20 cellular contexts compared by ENCODE assay signal in the genomic region with DNA sequence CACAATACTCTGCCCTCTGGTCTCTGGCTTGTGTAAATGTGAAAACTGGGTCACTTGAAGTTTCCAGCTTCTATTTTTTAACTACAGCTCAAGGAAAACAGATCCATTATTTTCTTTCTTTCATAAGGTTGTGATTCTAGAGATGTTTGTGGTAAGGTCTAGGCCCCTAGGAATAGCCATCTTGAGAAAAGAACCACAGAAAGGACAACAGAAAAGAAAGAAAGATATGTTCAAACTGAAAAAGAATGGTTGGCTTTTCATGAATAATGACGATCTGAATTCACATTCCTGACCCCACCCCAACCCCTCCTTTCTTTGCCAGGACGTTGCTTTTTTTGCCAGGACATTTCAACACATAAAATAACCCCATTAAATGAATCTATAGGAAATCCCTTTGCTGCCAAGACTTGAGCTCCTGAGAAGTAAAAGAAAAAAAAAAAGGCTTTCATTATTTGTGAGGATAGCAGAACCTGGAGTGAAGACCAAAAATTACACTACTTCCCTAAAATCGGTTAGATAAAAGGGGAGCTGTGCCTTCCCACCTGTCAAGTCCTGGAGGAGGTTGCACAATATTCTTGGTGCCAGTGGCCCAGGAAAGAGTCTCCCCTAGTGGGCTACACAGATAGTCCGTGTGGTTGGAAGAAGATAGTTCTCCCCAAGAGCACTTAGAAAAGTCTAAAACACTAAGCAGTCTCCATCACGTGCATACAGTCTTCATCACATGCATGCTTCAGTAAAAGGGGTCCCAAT.
DNase-seq lines count a peak whose midpoint lies in the region; ATAC-seq and TF ChIP-seq lines count a peak whose summit lies in the region.
"Had no signal": no experiment of that assay in that cellular context is flagged by ENCODE, and none has a peak within 500 bp of the region (broad histone marks: within the 10 kb centered on the region; RNA-seq: fewer than 3 reads in every experiment).

No MANE protein-coding gene starts in this region.

- DNase-seq in GM04503 (ENCODE audit: low read depth) (peak; percentile 10), astrocyte of the spinal cord (ENCODE audit: low read depth, low spot score) (peak; percentile 65), fibroblast of peridontal ligament (ENCODE audit: extremely low read depth) (peak; percentile 89), skeletal muscle cell (ENCODE audit: low read depth) (peak; percentile 64), mesenchymal stem cell (no peak), D341Med (ENCODE audit: low spot score) (no peak)
- no peak for DNase-seq in stimulated activated naive CD8-positive, alpha-beta T cell treated with anti-CD3 and anti-CD28 coated beads, Interleukin-15, amount 100 ng/mL, for 72 hours
- DNase-seq: activated CD4-positive, alpha-beta T cell treated with anti-CD3 and anti-CD28 coated beads, Interleukin-2, amount 50 U/mL, for 48 hours; activated naive CD4-positive, alpha-beta T cell treated with Interleukin-2 at 50 U/mL for 16 hours; AML-193; COR-L47; effector CD8-positive, alpha-beta T cell; foreskin fibroblast; Kasumi-1; NCI-H2171; SJCRH30; stimulated activated naive CD4-positive, alpha-beta T cell had no signal

- in situ Hi-C loops in astrocyte of the spinal cord (cut with HindIII; ENCODE audit: low sequenced_read_pairs), result no loop called here

- TF ChIP-seq CTCF in astrocyte of the spinal cord (IDR thresholded peaks at IDR 0.05; ENCODE audit: low read depth, low read length), result no peak

- no peak overlapping the region for H3K23ac ChIP-seq in mesenchymal stem cell (ENCODE audit: low read length in 2 of 2)

- no peaks in the 10 kb centered on the region for H3K36me3 ChIP-seq in mesenchymal stem cell (ENCODE audit: control insufficient read depth in 1 of 2, insufficient read depth in 2 of 2, low read depth in 1 of 2, low read length in 2 of 2)
- H3K36me3 ChIP-seq: neutrophil, SJCRH30 had no signal

- no peak overlapping the region for H3K14ac ChIP-seq in mesenchymal stem cell (ENCODE audit: low read length in 2 of 2)

- no peaks in the 10 kb centered on the region for H3K27me3 Mint-ChIP-seq in stimulated activated naive CD8-positive, alpha-beta T cell treated with anti-CD3 and anti-CD28 coated beads, Interleukin-15, amount 100 ng/mL, for 72 hours

- ATAC-seq in GM21447 (IDR thresholded peaks at IDR 0.05; ENCODE audit: unreplicated experiment), result no peak
- ATAC-seq in stimulated activated naive CD8-positive, alpha-beta T cell treated with anti-CD3 and anti-CD28 coated beads, Interleukin-15, amount 100 ng/mL, for 72 hours, result no peak
- ATAC-seq: GM12878 had no signal

- 79% methylated on average over 5 of the region's 5 CpGs for WGBS in mesenchymal stem cell

- H2BK5ac ChIP-seq in mesenchymal stem cell (ENCODE audit: low read depth, low read length, poor library complexity, severe bottlenecking), result no peak overlapping the region

- H3K4me3 ChIP-seq in astrocyte of the spinal cord (ENCODE audit: low read depth, low read length) (no peak overlapping the region), skeletal muscle cell (ENCODE audit: low read depth, low read length) (no peak overlapping the region), mesenchymal stem cell (ENCODE audit: insufficient read depth in 1 of 2, low read depth in 1 of 2, low read length in 2 of 2) (no peak overlapping the region)
- H3K4me3 ChIP-seq: GM12878, SJCRH30 had no signal

- H3K18ac ChIP-seq in mesenchymal stem cell (ENCODE audit: low read depth in 1 of 2, low read length in 2 of 2), result no peak overlapping the region

- no peak overlapping the region for H3K4me3 Mint-ChIP-seq in stimulated activated naive CD8-positive, alpha-beta T cell treated with anti-CD3 and anti-CD28 coated beads, Interleukin-15, amount 100 ng/mL, for 72 hours

- H3K9me3 Mint-ChIP-seq in stimulated activated naive CD8-positive, alpha-beta T cell treated with anti-CD3 and anti-CD28 coated beads, Interleukin-15, amount 100 ng/mL, for 72 hours, result no peaks in the 10 kb centered on the region

- H3K9ac ChIP-seq in mesenchymal stem cell (ENCODE audit: low read length), result no peak overlapping the region

- no peak overlapping the region for H3K27ac ChIP-seq in mesenchymal stem cell (ENCODE audit: low read length, poor library complexity, severe bottlenecking)
- H3K27ac ChIP-seq: neutrophil, SJCRH30 had no signal

- no peaks in the 10 kb centered on the region for H3K4me1 Mint-ChIP-seq in stimulated activated naive CD8-positive, alpha-beta T cell treated with anti-CD3 and anti-CD28 coated beads, Interleukin-15, amount 100 ng/mL, for 72 hours

- H3K4ac ChIP-seq in mesenchymal stem cell (ENCODE audit: low read depth in 1 of 2, low read length in 2 of 2), result no peak overlapping the region

- no peaks in the 10 kb centered on the region for H3K79me1 ChIP-seq in mesenchymal stem cell (replicated peaks; ENCODE audit: low read length, poor library complexity, severe bottlenecking)

- no peak overlapping the region for H2BK120ac ChIP-seq in mesenchymal stem cell (ENCODE audit: low read depth, low read length)

- H2BK15ac ChIP-seq in mesenchymal stem cell (ENCODE audit: low read depth, poor library complexity, severe bottlenecking), result no peak overlapping the region

- no peak overlapping the region for H2AFZ ChIP-seq in mesenchymal stem cell (ENCODE audit: low read depth, low read length)

- H3K4me1 ChIP-seq in mesenchymal stem cell (ENCODE audit: control insufficient read depth, insufficient read depth, low read depth, low read length), result no peaks in the 10 kb centered on the region
- H3K4me1 ChIP-seq: SJCRH30 had no signal

- no peak overlapping the region for H3K4me2 ChIP-seq in mesenchymal stem cell (ENCODE audit: low read length, poor library complexity, severe bottlenecking)

- H4K8ac ChIP-seq in mesenchymal stem cell (ENCODE audit: low read length), result no peak overlapping the region

- peaks cover 3% of the 10 kb centered on the region for H3K9me3 ChIP-seq in mesenchymal stem cell (ENCODE audit: control insufficient read depth, low read length)
- H3K9me3 ChIP-seq: neutrophil, SJCRH30 had no signal

- H3K27me3 ChIP-seq in mesenchymal stem cell (ENCODE audit: control insufficient read depth in 1 of 2, insufficient read depth in 1 of 2, low read length in 2 of 2), result no peaks in the 10 kb centered on the region
- H3K27me3 ChIP-seq: neutrophil, SJCRH30 had no signal

- H3K27ac Mint-ChIP-seq in stimulated activated naive CD8-positive, alpha-beta T cell treated with anti-CD3 and anti-CD28 coated beads, Interleukin-15, amount 100 ng/mL, for 72 hours, result no peak overlapping the region

- H4K91ac ChIP-seq in mesenchymal stem cell (ENCODE audit: low read length), result no peak overlapping the region

- no peak overlapping the region for H2AK5ac ChIP-seq in mesenchymal stem cell (ENCODE audit: low read length, severe bottlenecking)

- no peak overlapping the region for H2BK12ac ChIP-seq in mesenchymal stem cell (ENCODE audit: low read length in 2 of 2)

Comparison
In these comparisons a context has a peak if more than half of its experiments do, and no peak if none do; other contexts are left out.
1. DNase-seq: peak in GM04503 (single experiment), astrocyte of the spinal cord (single experiment), fibroblast of peridontal ligament (single experiment) and skeletal muscle cell (single experiment); none in mesenchymal stem cell (single experiment), D341Med (single experiment) and stimulated activated naive CD8-positive, alpha-beta T cell treated with anti-CD3 and anti-CD28 coated beads, Interleukin-15, amount 100 ng/mL, for 72 hours (0 of 2).